In the genomic region with DNA sequence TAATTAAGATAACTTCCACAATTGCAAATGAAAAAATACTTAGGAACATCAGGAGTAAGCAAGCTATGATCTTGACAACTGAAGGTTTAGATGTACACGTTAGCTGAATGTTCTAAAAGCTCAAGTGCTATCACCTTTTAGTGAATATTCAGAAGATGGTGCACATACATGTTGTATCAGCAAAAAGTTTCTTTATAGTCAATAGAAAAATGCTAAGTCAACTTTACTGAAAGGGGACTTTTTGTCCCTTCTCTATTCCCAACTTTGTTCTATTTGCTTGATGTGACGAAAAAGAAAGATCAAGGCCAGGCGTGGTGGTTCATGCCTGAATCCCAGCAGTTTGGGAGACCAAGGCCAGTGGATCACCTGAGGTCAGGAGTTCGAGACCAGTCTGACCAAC, we compare ENCODE assay signal across 25 cellular contexts.
"Had no signal": no experiment of that assay in that cellular context is flagged by ENCODE, and none has a peak within 500 bp of the region (broad histone marks: within the 10 kb centered on the region; RNA-seq: fewer than 3 reads in every experiment).

No MANE protein-coding gene starts in this region.

- H3K9me3 ChIP-seq: colonic mucosa, esophagus squamous epithelium, gastrocnemius medialis, left lung, mucosa of descending colon had no signal

- H3K36me3 ChIP-seq: colonic mucosa, esophagus squamous epithelium, gastrocnemius medialis, heart right ventricle, left lung had no signal

- H3K27me3 ChIP-seq: colonic mucosa had no signal

- H3K4me3 ChIP-seq: colonic mucosa, esophagus squamous epithelium, gastrocnemius medialis, heart right ventricle, left lung, lung, mucosa of descending colon had no signal

- ATAC-seq: effector memory CD8-positive, alpha-beta T cell; esophagus mucosa; gastrocnemius medialis; heart right ventricle; left cardiac atrium; left lung; left ventricle myocardium superior; mucosa of descending colon had no signal

- FAIRE-seq: endometrium, keratinocyte had no signal

- DNase-seq: colonic mucosa; cortex of kidney; effector CD8-positive, alpha-beta T cell; effector memory CD8-positive, alpha-beta T cell; endodermal cell; erythroblast; esophagus squamous epithelium; foreskin fibroblast; foreskin melanocyte; gastrocnemius medialis; glutamatergic neuron; head of caudate nucleus; heart right ventricle; hippocampal formation; left cardiac atrium; left lung; left ventricle myocardium superior; mammary epithelial cell; mucosa of descending colon; naive B cell had no signal

- H3K27ac ChIP-seq: colonic mucosa, epithelial cell of prostate, esophagus squamous epithelium, gastrocnemius medialis, heart right ventricle, left lung had no signal

- H3K4me1 ChIP-seq: colonic mucosa had no signal
